Comparison of ENCODE assay signal across 1 cellular context in the genomic region with DNA sequence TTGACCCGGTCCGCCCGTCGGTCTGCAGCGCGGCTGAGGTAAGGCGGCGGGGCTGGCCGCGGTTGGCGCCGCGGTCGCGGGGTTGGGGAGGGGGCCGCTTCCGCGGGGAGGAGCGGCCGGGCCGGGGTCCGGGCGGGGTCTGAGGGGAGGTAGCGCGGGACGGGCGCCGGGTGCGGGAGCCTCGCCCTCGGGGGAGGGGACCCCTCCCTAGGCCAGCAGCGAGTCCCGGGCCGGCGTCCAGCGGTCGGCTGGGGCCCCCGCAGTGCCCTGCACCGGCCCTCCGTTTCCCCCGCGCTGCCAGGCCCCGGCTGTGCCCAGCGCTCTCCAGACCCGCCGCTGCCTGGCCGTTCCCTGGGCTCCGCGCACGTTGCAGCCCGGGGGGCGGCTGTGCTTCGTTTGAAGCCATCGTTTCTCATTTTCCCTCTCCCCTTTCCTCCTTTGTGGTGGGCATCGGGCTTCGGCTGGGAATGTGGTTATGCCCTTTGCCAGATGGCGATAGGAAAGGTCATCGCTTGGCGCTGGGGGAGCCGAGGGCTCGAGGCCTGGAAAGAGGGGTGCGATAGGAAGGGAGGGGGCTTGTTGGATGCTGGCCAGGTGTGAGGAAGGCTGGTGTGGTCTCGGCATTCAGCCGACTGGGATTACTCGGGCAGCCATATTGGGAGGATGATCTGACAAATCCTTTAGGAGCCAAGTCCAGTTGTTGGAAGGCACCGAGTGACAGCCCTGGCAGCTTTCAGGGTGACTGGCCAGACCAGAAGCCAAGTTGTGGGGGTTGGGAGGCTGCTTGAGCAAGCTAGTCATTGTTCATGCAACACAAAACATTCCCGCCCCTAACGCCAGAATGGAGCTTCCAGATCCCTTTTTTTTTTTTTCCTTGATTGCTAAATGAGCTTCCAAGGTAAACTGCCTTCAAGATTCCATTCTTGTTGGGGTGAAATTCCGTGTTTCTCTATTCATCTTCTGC.
A peak's percentile ranks its signal among the peaks of the same experiment; 100 is the strongest.
TF ChIP-seq lines count a peak whose summit lies in the region.

No MANE protein-coding gene starts in this region.

TF ChIP-seq in K562, 482 proteins besides CTCF, POLR2A, EP300 and RAD21 (continued from another document and continues in another):
- TF ChIP-seq, protein P1, sequence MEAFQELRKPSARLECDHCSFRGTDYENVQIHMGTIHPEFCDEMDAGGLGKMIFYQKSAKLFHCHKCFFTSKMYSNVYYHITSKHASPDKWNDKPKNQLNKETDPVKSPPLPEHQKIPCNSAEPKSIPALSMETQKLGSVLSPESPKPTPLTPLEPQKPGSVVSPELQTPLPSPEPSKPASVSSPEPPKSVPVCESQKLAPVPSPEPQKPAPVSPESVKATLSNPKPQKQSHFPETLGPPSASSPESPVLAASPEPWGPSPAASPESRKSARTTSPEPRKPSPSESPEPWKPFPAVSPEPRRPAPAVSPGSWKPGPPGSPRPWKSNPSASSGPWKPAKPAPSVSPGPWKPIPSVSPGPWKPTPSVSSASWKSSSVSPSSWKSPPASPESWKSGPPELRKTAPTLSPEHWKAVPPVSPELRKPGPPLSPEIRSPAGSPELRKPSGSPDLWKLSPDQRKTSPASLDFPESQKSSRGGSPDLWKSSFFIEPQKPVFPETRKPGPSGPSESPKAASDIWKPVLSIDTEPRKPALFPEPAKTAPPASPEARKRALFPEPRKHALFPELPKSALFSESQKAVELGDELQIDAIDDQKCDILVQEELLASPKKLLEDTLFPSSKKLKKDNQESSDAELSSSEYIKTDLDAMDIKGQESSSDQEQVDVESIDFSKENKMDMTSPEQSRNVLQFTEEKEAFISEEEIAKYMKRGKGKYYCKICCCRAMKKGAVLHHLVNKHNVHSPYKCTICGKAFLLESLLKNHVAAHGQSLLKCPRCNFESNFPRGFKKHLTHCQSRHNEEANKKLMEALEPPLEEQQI (IDR thresholded peaks at IDR 0.05): no peak
- TF ChIP-seq ZNF239 (CRISPR knock-in tag; IDR thresholded peaks at IDR 0.05) (no peak), SIN3A (IDR thresholded peaks at IDR 0.05; ENCODE audit: borderline replicate concordance in 2 of 2, control insufficient read depth in 1 of 2, low read depth in 2 of 2, low read length in 2 of 2) (0 out of 4 replicates have a peak, but pooled peaks of 1 of the 2 experiments have one; percentile 40), RBFOX2 (IDR thresholded peaks at IDR 0.05; ENCODE audit: low read depth, low read length) (0 out of 2 replicates have a peak, but pooled peaks have one; percentile 53), ZNF561 (CRISPR knock-in tag; conservative IDR thresholded peaks at IDR 0.05) (no peak), HNRNPK (IDR thresholded peaks at IDR 0.05; ENCODE audit: low read depth, low read length, poor library complexity, severe bottlenecking) (no peak), ATF1 (CRISPR knock-in tag; IDR thresholded peaks at IDR 0.05) (no peak), ATF1 (tag; IDR thresholded peaks at IDR 0.05) (peak; percentile 26; the same call in 1 of the 2 replicates), NCOR1 (IDR thresholded peaks at IDR 0.05) (no peak), SOX6 (IDR thresholded peaks at IDR 0.05) (peak; percentile 37; the same call in 1 of the 2 replicates), MECOM (CRISPR knock-in tag; IDR thresholded peaks at IDR 0.05) (no peak), ZSCAN32 (CRISPR knock-in tag; IDR thresholded peaks at IDR 0.05) (no peak), L3MBTL2 (IDR thresholded peaks at IDR 0.05) (no peak; the same call in 1 of the 2 replicates), TFAM (CRISPR knock-in tag; conservative IDR thresholded peaks at IDR 0.05) (no peak), RFX1 (IDR thresholded peaks at IDR 0.05) (no peak), GATAD2B (IDR thresholded peaks at IDR 0.05; ENCODE audit: borderline replicate concordance) (no peak), TCFL5 (CRISPR knock-in tag; conservative IDR thresholded peaks at IDR 0.05) (no peak), KLF6 (CRISPR knock-in tag; IDR thresholded peaks at IDR 0.05; ENCODE audit: borderline replicate concordance) (no peak), CTBP1 (IDR thresholded peaks at IDR 0.05; ENCODE audit: borderline replicate concordance) (no peak; the same call in 1 of the 2 replicates), WHSC1 (IDR thresholded peaks at IDR 0.05; ENCODE audit: low read length) (no peak), NCOA4 (IDR thresholded peaks at IDR 0.05; ENCODE audit: partially characterized antibody) (no peak), HMG20A (CRISPR knock-in tag; conservative IDR thresholded peaks at IDR 0.05) (no peak), TARDBP (IDR thresholded peaks at IDR 0.05) (no peak), GABPB1 (CRISPR knock-in tag; IDR thresholded peaks at IDR 0.05) (no peak), TCF3 (CRISPR knock-in tag; IDR thresholded peaks at IDR 0.05) (0 out of 2 replicates have a peak, but pooled peaks have one; percentile 5), ZNF311 (CRISPR knock-in tag; IDR thresholded peaks at IDR 0.05) (no peak), NUFIP1 (IDR thresholded peaks at IDR 0.05; ENCODE audit: partially characterized antibody) (no peak), ZNF41 (CRISPR knock-in tag; conservative IDR thresholded peaks at IDR 0.05) (no peak), TCF7 (IDR thresholded peaks at IDR 0.05; ENCODE audit: borderline replicate concordance) (no peak), EWSR1 (IDR thresholded peaks at IDR 0.05; ENCODE audit: borderline replicate concordance, low read depth, partially characterized antibody) (no peak), ZC3H8 (IDR thresholded peaks at IDR 0.05) (no peak)
- TF ChIP-seq, protein P2, sequence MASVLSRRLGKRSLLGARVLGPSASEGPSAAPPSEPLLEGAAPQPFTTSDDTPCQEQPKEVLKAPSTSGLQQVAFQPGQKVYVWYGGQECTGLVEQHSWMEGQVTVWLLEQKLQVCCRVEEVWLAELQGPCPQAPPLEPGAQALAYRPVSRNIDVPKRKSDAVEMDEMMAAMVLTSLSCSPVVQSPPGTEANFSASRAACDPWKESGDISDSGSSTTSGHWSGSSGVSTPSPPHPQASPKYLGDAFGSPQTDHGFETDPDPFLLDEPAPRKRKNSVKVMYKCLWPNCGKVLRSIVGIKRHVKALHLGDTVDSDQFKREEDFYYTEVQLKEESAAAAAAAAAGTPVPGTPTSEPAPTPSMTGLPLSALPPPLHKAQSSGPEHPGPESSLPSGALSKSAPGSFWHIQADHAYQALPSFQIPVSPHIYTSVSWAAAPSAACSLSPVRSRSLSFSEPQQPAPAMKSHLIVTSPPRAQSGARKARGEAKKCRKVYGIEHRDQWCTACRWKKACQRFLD (CRISPR knock-in tag; IDR thresholded peaks at IDR 0.05): no peak
- TF ChIP-seq, protein P3, sequence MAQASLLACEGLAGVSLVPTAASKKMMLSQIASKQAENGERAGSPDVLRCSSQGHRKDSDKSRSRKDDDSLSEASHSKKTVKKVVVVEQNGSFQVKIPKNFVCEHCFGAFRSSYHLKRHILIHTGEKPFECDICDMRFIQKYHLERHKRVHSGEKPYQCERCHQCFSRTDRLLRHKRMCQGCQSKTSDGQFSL (CRISPR knock-in tag; IDR thresholded peaks at IDR 0.05): no peak
- TF ChIP-seq, protein P3 (tag; IDR thresholded peaks at IDR 0.05): no peak
- TF ChIP-seq, protein P4, sequence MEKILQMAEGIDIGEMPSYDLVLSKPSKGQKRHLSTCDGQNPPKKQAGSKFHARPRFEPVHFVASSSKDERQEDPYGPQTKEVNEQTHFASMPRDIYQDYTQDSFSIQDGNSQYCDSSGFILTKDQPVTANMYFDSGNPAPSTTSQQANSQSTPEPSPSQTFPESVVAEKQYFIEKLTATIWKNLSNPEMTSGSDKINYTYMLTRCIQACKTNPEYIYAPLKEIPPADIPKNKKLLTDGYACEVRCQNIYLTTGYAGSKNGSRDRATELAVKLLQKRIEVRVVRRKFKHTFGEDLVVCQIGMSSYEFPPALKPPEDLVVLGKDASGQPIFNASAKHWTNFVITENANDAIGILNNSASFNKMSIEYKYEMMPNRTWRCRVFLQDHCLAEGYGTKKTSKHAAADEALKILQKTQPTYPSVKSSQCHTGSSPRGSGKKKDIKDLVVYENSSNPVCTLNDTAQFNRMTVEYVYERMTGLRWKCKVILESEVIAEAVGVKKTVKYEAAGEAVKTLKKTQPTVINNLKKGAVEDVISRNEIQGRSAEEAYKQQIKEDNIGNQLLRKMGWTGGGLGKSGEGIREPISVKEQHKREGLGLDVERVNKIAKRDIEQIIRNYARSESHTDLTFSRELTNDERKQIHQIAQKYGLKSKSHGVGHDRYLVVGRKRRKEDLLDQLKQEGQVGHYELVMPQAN (IDR thresholded peaks at IDR 0.05; ENCODE audit: borderline replicate concordance): no peak; the same call in 1 of the 2 replicates
- TF ChIP-seq, protein P5, sequence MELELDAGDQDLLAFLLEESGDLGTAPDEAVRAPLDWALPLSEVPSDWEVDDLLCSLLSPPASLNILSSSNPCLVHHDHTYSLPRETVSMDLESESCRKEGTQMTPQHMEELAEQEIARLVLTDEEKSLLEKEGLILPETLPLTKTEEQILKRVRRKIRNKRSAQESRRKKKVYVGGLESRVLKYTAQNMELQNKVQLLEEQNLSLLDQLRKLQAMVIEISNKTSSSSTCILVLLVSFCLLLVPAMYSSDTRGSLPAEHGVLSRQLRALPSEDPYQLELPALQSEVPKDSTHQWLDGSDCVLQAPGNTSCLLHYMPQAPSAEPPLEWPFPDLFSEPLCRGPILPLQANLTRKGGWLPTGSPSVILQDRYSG (tag; conservative IDR thresholded peaks at IDR 0.05; ENCODE audit: low read depth): no peak
- TF ChIP-seq, protein P6, sequence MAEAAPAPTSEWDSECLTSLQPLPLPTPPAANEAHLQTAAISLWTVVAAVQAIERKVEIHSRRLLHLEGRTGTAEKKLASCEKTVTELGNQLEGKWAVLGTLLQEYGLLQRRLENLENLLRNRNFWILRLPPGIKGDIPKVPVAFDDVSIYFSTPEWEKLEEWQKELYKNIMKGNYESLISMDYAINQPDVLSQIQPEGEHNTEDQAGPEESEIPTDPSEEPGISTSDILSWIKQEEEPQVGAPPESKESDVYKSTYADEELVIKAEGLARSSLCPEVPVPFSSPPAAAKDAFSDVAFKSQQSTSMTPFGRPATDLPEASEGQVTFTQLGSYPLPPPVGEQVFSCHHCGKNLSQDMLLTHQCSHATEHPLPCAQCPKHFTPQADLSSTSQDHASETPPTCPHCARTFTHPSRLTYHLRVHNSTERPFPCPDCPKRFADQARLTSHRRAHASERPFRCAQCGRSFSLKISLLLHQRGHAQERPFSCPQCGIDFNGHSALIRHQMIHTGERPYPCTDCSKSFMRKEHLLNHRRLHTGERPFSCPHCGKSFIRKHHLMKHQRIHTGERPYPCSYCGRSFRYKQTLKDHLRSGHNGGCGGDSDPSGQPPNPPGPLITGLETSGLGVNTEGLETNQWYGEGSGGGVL (CRISPR knock-in tag; IDR thresholded peaks at IDR 0.05): no peak
- TF ChIP-seq, protein P7, sequence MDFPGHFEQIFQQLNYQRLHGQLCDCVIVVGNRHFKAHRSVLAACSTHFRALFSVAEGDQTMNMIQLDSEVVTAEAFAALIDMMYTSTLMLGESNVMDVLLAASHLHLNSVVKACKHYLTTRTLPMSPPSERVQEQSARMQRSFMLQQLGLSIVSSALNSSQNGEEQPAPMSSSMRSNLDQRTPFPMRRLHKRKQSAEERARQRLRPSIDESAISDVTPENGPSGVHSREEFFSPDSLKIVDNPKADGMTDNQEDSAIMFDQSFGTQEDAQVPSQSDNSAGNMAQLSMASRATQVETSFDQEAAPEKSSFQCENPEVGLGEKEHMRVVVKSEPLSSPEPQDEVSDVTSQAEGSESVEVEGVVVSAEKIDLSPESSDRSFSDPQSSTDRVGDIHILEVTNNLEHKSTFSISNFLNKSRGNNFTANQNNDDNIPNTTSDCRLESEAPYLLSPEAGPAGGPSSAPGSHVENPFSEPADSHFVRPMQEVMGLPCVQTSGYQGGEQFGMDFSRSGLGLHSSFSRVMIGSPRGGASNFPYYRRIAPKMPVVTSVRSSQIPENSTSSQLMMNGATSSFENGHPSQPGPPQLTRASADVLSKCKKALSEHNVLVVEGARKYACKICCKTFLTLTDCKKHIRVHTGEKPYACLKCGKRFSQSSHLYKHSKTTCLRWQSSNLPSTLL (IDR thresholded peaks at IDR 0.05): no peak
- TF ChIP-seq, protein P8, sequence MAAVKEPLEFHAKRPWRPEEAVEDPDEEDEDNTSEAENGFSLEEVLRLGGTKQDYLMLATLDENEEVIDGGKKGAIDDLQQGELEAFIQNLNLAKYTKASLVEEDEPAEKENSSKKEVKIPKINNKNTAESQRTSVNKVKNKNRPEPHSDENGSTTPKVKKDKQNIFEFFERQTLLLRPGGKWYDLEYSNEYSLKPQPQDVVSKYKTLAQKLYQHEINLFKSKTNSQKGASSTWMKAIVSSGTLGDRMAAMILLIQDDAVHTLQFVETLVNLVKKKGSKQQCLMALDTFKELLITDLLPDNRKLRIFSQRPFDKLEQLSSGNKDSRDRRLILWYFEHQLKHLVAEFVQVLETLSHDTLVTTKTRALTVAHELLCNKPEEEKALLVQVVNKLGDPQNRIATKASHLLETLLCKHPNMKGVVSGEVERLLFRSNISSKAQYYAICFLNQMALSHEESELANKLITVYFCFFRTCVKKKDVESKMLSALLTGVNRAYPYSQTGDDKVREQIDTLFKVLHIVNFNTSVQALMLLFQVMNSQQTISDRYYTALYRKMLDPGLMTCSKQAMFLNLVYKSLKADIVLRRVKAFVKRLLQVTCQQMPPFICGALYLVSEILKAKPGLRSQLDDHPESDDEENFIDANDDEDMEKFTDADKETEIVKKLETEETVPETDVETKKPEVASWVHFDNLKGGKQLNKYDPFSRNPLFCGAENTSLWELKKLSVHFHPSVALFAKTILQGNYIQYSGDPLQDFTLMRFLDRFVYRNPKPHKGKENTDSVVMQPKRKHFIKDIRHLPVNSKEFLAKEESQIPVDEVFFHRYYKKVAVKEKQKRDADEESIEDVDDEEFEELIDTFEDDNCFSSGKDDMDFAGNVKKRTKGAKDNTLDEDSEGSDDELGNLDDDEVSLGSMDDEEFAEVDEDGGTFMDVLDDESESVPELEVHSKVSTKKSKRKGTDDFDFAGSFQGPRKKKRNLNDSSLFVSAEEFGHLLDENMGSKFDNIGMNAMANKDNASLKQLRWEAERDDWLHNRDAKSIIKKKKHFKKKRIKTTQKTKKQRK (IDR thresholded peaks at IDR 0.05; ENCODE audit: borderline replicate concordance, low read depth, low read length): no peak
- TF ChIP-seq, protein P9, sequence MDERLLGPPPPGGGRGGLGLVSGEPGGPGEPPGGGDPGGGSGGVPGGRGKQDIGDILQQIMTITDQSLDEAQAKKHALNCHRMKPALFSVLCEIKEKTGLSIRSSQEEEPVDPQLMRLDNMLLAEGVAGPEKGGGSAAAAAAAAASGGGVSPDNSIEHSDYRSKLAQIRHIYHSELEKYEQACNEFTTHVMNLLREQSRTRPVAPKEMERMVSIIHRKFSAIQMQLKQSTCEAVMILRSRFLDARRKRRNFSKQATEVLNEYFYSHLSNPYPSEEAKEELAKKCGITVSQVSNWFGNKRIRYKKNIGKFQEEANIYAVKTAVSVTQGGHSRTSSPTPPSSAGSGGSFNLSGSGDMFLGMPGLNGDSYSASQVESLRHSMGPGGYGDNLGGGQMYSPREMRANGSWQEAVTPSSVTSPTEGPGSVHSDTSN (CRISPR knock-in tag; IDR thresholded peaks at IDR 0.05; ENCODE audit: low read depth): no peak
- TF ChIP-seq, protein P9 (tag; conservative IDR thresholded peaks at IDR 0.05; ENCODE audit: low read depth): no peak
